Comparison of ENCODE assay signal across 1 cellular context in genomic region chr20:35713120-35713519, GRCh38.
TF ChIP-seq lines count a peak whose summit lies in the region.

No MANE protein-coding gene starts in this region.

TF ChIP-seq in endothelial cell of umbilical vein, 7 proteins besides CTCF, POLR2A, EP300 and RAD21:
- peak; percentile 12 for TF ChIP-seq POLR2AphosphoS5 (IDR thresholded peaks at IDR 0.05; ENCODE audit: insufficient read depth, low read depth, low read length)
